In genomic region chr16:74774223-74775139, GRCh38 we compare ENCODE assay signal across 1 cellular context.
TF ChIP-seq lines count a peak whose summit lies in the region.

FA2H (minus strand) TSS chr16:74774820; CDS start chr16:74774755, 65 bp downstream.

TF ChIP-seq in GM23338, 12 proteins besides CTCF, POLR2A, EP300 and RAD21 (continued from another document):
- TF ChIP-seq, protein P1, sequence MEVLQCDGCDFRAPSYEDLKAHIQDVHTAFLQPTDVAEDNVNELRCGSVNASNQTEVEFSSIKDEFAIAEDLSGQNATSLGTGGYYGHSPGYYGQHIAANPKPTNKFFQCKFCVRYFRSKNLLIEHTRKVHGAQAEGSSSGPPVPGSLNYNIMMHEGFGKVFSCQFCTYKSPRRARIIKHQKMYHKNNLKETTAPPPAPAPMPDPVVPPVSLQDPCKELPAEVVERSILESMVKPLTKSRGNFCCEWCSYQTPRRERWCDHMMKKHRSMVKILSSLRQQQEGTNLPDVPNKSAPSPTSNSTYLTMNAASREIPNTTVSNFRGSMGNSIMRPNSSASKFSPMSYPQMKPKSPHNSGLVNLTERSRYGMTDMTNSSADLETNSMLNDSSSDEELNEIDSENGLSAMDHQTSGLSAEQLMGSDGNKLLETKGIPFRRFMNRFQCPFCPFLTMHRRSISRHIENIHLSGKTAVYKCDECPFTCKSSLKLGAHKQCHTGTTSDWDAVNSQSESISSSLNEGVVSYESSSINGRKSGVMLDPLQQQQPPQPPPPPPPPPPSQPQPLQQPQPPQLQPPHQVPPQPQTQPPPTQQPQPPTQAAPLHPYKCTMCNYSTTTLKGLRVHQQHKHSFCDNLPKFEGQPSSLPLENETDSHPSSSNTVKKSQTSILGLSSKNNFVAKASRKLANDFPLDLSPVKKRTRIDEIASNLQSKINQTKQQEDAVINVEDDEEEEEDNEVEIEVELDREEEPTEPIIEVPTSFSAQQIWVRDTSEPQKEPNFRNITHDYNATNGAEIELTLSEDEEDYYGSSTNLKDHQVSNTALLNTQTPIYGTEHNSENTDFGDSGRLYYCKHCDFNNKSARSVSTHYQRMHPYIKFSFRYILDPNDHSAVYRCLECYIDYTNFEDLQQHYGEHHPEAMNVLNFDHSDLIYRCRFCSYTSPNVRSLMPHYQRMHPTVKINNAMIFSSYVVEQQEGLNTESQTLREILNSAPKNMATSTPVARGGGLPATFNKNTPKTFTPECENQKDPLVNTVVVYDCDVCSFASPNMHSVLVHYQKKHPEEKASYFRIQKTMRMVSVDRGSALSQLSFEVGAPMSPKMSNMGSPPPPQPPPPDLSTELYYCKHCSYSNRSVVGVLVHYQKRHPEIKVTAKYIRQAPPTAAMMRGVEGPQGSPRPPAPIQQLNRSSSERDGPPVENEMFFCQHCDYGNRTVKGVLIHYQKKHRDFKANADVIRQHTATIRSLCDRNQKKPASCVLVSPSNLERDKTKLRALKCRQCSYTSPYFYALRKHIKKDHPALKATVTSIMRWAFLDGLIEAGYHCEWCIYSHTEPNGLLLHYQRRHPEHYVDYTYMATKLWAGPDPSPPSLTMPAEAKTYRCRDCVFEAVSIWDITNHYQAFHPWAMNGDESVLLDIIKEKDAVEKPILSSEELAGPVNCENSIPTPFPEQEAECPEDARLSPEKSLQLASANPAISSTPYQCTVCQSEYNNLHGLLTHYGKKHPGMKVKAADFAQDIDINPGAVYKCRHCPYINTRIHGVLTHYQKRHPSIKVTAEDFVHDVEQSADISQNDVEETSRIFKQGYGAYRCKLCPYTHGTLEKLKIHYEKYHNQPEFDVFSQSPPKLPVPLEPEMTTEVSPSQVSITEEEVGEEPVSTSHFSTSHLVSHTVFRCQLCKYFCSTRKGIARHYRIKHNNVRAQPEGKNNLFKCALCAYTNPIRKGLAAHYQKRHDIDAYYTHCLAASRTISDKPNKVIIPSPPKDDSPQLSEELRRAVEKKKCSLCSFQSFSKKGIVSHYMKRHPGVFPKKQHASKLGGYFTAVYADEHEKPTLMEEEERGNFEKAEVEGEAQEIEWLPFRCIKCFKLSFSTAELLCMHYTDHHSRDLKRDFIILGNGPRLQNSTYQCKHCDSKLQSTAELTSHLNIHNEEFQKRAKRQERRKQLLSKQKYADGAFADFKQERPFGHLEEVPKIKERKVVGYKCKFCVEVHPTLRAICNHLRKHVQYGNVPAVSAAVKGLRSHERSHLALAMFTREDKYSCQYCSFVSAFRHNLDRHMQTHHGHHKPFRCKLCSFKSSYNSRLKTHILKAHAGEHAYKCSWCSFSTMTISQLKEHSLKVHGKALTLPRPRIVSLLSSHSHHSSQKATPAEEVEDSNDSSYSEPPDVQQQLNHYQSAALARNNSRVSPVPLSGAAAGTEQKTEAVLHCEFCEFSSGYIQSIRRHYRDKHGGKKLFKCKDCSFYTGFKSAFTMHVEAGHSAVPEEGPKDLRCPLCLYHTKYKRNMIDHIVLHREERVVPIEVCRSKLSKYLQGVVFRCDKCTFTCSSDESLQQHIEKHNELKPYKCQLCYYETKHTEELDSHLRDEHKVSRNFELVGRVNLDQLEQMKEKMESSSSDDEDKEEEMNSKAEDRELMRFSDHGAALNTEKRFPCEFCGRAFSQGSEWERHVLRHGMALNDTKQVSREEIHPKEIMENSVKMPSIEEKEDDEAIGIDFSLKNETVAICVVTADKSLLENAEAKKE (CRISPR knock-in tag; IDR thresholded peaks at IDR 0.05) = no peak
